In the genomic region with DNA sequence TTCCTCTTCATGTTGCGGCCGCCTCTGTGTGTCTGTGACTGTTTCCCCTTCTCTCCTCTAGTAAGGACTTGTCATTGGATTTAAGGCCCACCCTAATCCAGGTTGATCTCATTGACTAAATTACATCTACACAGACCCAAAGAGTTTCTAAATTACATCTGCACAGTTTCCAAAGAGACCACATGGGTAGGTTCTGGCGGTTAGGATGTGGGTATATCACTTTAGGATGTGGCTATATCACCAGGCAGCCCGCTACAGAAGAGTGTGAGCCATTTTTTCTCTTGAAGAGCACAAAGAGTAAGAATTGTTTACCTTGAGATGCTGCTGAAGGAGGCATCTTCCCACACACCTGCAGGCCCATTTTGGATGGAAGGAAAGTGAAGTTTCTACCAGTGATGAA, we compare ENCODE assay signal across 14 cellular contexts. TPM values are rescaled to one million over a fixed set of nuclear protein-coding genes. Genes with fewer than 3 reads are reported as not detected.
DNase-seq lines count a peak whose midpoint lies in the region; ATAC-seq and TF ChIP-seq lines count a peak whose summit lies in the region.
"Not testable (repeated sequence)": the region's sequence is repeated elsewhere in the genome, so short reads cannot be mapped to it uniquely, and the experiment has no call there.
"Had no signal": no experiment of that assay in that cellular context is flagged by ENCODE, and none has a peak within 500 bp of the region (broad histone marks: within the 10 kb centered on the region; RNA-seq: fewer than 3 reads in every experiment).

No MANE protein-coding gene starts in this region.

- peak in 3 of 5 donors; percentile 14 to 42 (median 35) for DNase-seq in CD4-positive, alpha-beta memory T cell
- DNase-seq in T-helper 17 cell; activated CD4-positive, alpha-beta memory T cell treated with anti-CD3 and anti-CD28 coated beads, Interleukin-2, amount 10 ng/mL, durations not matched to agents 7 days and 5 days; glutamatergic neuron: not testable (repeated sequence)
- DNase-seq in activated T-helper 1 cell treated with anti-CD3 and anti-CD28 coated beads, Interleukin-12 subunit alpha, Interleukin-12 subunit beta, Interleukin-2, Interleukin-4 antibody, amounts not matched to agents 30 ng/mL and 10 ng/mL and 1 ng/mL, durations not matched to agents 14 hours and 24 hours and 36 hours (ENCODE audit: low spot score), result peak; percentile 52
- peak; percentile 4 for DNase-seq in sigmoid colon

- peaks cover 3 to 50% (median 21%) of the 10 kb centered on the region in 4 donors for H3K4me1 Mint-ChIP-seq in CD4-positive, alpha-beta memory T cell
- H3K4me1 Mint-ChIP-seq in T-helper 17 cell (peaks cover 24% of the 10 kb centered on the region), glutamatergic neuron (ENCODE audit: low read depth, unreplicated experiment) (peaks cover 45% of the 10 kb centered on the region)
- peaks cover 45% of the 10 kb centered on the region for H3K4me1 Mint-ChIP-seq in activated CD4-positive, alpha-beta memory T cell treated with anti-CD3 and anti-CD28 coated beads, Interleukin-2, amount 10 ng/mL, durations not matched to agents 7 days and 5 days
- H3K4me1 Mint-ChIP-seq in activated T-helper 1 cell treated with anti-CD3 and anti-CD28 coated beads, Interleukin-12 subunit alpha, Interleukin-12 subunit beta, Interleukin-2, Interleukin-4 antibody, amounts not matched to agents 30 ng/mL and 10 ng/mL and 1 ng/mL, durations not matched to agents 14 hours and 24 hours and 36 hours (ENCODE audit: low read depth), result peaks cover 72% of the 10 kb centered on the region
- peaks cover 66% of the 10 kb centered on the region for H3K4me1 Mint-ChIP-seq in activated naive CD8-positive, alpha-beta T cell (ENCODE audit: low read depth)
- peaks cover 91% of the 10 kb centered on the region for H3K4me1 Mint-ChIP-seq in stimulated activated naive CD8-positive, alpha-beta T cell treated with anti-CD3 and anti-CD28 coated beads, Interleukin-15, Interleukin-2, amounts not matched to agents 100 ng/mL and 50 ng/mL, for 24 hours (ENCODE audit: low read depth)

- not testable (repeated sequence) for H3K27me3 ChIP-seq in CD4-positive, alpha-beta memory T cell (ENCODE audit: insufficient read depth, low read length); sigmoid colon

- TF ChIP-seq POLR2A in sigmoid colon (IDR thresholded peaks at IDR 0.05), result not testable (repeated sequence)

- WGBS in sigmoid colon, 2 donors, result 77 to 84% methylated on average over 4 of the region's 4 CpGs

- CTCF ChIA-PET in CD4-positive, alpha-beta memory T cell (lab: Charles Lee; ENCODE audit: partially characterized antibody); activated CD4-positive, alpha-beta memory T cell treated with anti-CD3 and anti-CD28 coated beads, Interleukin-2, amount 10 ng/mL, durations not matched to agents 7 days and 5 days (lab: Charles Lee): not testable (repeated sequence)

- H3K36me3 ChIP-seq in CD4-positive, alpha-beta memory T cell (ENCODE audit: insufficient read depth, low read length), result peaks cover 12% of the 10 kb centered on the region
- H3K36me3 ChIP-seq in sigmoid colon, result peaks cover 0 to 34% (median 0%) of the 10 kb centered on the region in 4 donors

- intact Hi-C loops in CD4-positive, alpha-beta memory T cell (cut with micrococcal nuclease), result not testable (repeated sequence)
- intact Hi-C loops in activated T-helper 1 cell treated with anti-CD3 and anti-CD28 coated beads, Interleukin-12 subunit alpha, Interleukin-12 subunit beta, Interleukin-2, Interleukin-4 antibody, amounts not matched to agents 30 ng/mL and 10 ng/mL and 1 ng/mL, durations not matched to agents 14 hours and 24 hours and 36 hours (cut with micrococcal nuclease), result loop anchor here (1.0 kb wide), 2 partner anchors 18 to 25 kb away; no protein-coding TSS in a partner anchor
- intact Hi-C loops in sigmoid colon (cut with DNase I), result loop anchor here (10.0 kb wide), 1 partner anchor 453 kb away; no protein-coding TSS in a partner anchor

- not testable (repeated sequence) for H3K27ac ChIP-seq in CD4-positive, alpha-beta memory T cell (ENCODE audit: low read depth, low read length); sigmoid colon

- H3K36me3 Mint-ChIP-seq in CD4-positive, alpha-beta memory T cell, result peaks cover 38 to 75% of the 10 kb centered on the region in 2 donors
- not testable (repeated sequence) for H3K36me3 Mint-ChIP-seq in T-helper 17 cell (ENCODE audit: low read depth); glutamatergic neuron (ENCODE audit: unreplicated experiment)
- peaks cover 59% of the 10 kb centered on the region for H3K36me3 Mint-ChIP-seq in activated CD4-positive, alpha-beta memory T cell treated with anti-CD3 and anti-CD28 coated beads, Interleukin-2, amount 10 ng/mL, durations not matched to agents 7 days and 5 days (ENCODE audit: low read depth)
- peaks cover 55% of the 10 kb centered on the region for H3K36me3 Mint-ChIP-seq in activated T-helper 1 cell treated with anti-CD3 and anti-CD28 coated beads, Interleukin-12 subunit alpha, Interleukin-12 subunit beta, Interleukin-2, Interleukin-4 antibody, amounts not matched to agents 30 ng/mL and 10 ng/mL and 1 ng/mL, durations not matched to agents 14 hours and 24 hours and 36 hours (ENCODE audit: low read depth)
- peaks cover 10% of the 10 kb centered on the region for H3K36me3 Mint-ChIP-seq in activated naive CD8-positive, alpha-beta T cell
- H3K36me3 Mint-ChIP-seq in stimulated activated naive CD8-positive, alpha-beta T cell treated with anti-CD3 and anti-CD28 coated beads, Interleukin-15, Interleukin-2, amounts not matched to agents 100 ng/mL and 50 ng/mL, for 24 hours (ENCODE audit: low read depth), result peaks cover 67% of the 10 kb centered on the region

- not testable (repeated sequence) for TF ChIP-seq CTCF in glutamatergic neuron (IDR thresholded peaks at IDR 0.05; ENCODE audit: partially characterized antibody, unreplicated experiment); sigmoid colon (IDR thresholded peaks at IDR 0.05)

- peak; percentile 41 for ATAC-seq in T-helper 17 cell

- H3K9me3 Mint-ChIP-seq in CD4-positive, alpha-beta memory T cell; activated CD4-positive, alpha-beta memory T cell treated with anti-CD3 and anti-CD28 coated beads, Interleukin-2, amount 10 ng/mL, durations not matched to agents 7 days and 5 days; activated T-helper 1 cell treated with anti-CD3 and anti-CD28 coated beads, Interleukin-12 subunit alpha, Interleukin-12 subunit beta, Interleukin-2, Interleukin-4 antibody, amounts not matched to agents 30 ng/mL and 10 ng/mL and 1 ng/mL, durations not matched to agents 14 hours and 24 hours and 36 hours; activated naive CD8-positive, alpha-beta T cell (ENCODE audit: low read depth); glutamatergic neuron (ENCODE audit: unreplicated experiment); stimulated activated naive CD8-positive, alpha-beta T cell treated with anti-CD3 and anti-CD28 coated beads, Interleukin-15, Interleukin-2, amounts not matched to agents 100 ng/mL and 50 ng/mL, for 24 hours: not testable (repeated sequence)

- not testable (repeated sequence) for H3K4me3 ChIP-seq in CD4-positive, alpha-beta memory T cell (ENCODE audit: low read length in 2 of 2); sigmoid colon

- not testable (repeated sequence) for H3K9me3 ChIP-seq in CD4-positive, alpha-beta memory T cell (ENCODE audit: control insufficient read depth in 1 of 2, low read length in 2 of 2); T-helper 17 cell (ENCODE audit: control insufficient read depth, low read length, poor library complexity, severe bottlenecking); sigmoid colon

- not testable (repeated sequence) for H3K27me3 Mint-ChIP-seq in CD4-positive, alpha-beta memory T cell; T-helper 17 cell; activated CD4-positive, alpha-beta memory T cell treated with anti-CD3 and anti-CD28 coated beads, Interleukin-2, amount 10 ng/mL, durations not matched to agents 7 days and 5 days; activated T-helper 1 cell treated with anti-CD3 and anti-CD28 coated beads, Interleukin-12 subunit alpha, Interleukin-12 subunit beta, Interleukin-2, Interleukin-4 antibody, amounts not matched to agents 30 ng/mL and 10 ng/mL and 1 ng/mL, durations not matched to agents 14 hours and 24 hours and 36 hours (ENCODE audit: insufficient read depth); activated naive CD8-positive, alpha-beta T cell; glutamatergic neuron (ENCODE audit: unreplicated experiment); stimulated activated naive CD8-positive, alpha-beta T cell treated with anti-CD3 and anti-CD28 coated beads, Interleukin-15, Interleukin-2, amounts not matched to agents 100 ng/mL and 50 ng/mL, for 24 hours

- POLR2A ChIA-PET in CD4-positive, alpha-beta memory T cell (lab: Charles Lee; ENCODE audit: partially characterized antibody); activated CD4-positive, alpha-beta memory T cell treated with anti-CD3 and anti-CD28 coated beads, Interleukin-2, amount 10 ng/mL, durations not matched to agents 7 days and 5 days (lab: Charles Lee): not testable (repeated sequence)

- peak overlapping the region in 2 of 8 donors; percentile 35 to 56 for H3K4me3 Mint-ChIP-seq in CD4-positive, alpha-beta memory T cell
- not testable (repeated sequence) for H3K4me3 Mint-ChIP-seq in T-helper 17 cell; activated CD4-positive, alpha-beta memory T cell treated with anti-CD3 and anti-CD28 coated beads, Interleukin-2, amount 10 ng/mL, durations not matched to agents 7 days and 5 days; glutamatergic neuron (ENCODE audit: unreplicated experiment)
- peak overlapping the region; percentile 38 for H3K4me3 Mint-ChIP-seq in activated T-helper 1 cell treated with anti-CD3 and anti-CD28 coated beads, Interleukin-12 subunit alpha, Interleukin-12 subunit beta, Interleukin-2, Interleukin-4 antibody, amounts not matched to agents 30 ng/mL and 10 ng/mL and 1 ng/mL, durations not matched to agents 14 hours and 24 hours and 36 hours
- H3K4me3 Mint-ChIP-seq in activated naive CD8-positive, alpha-beta T cell, result peak overlapping the region; percentile 46
- H3K4me3 Mint-ChIP-seq in stimulated activated naive CD8-positive, alpha-beta T cell treated with anti-CD3 and anti-CD28 coated beads, Interleukin-15, Interleukin-2, amounts not matched to agents 100 ng/mL and 50 ng/mL, for 24 hours, result peak overlapping the region; percentile 42

- peak overlapping the region in 4 of 7 donors; percentile 52 to 83 (median 70) for H3K27ac Mint-ChIP-seq in CD4-positive, alpha-beta memory T cell
- H3K27ac Mint-ChIP-seq in T-helper 17 cell (peak overlapping the region; percentile 21), glutamatergic neuron (ENCODE audit: unreplicated experiment) (peak overlapping the region; percentile 33)
- peak overlapping the region; percentile 55 for H3K27ac Mint-ChIP-seq in activated CD4-positive, alpha-beta memory T cell treated with anti-CD3 and anti-CD28 coated beads, Interleukin-2, amount 10 ng/mL, durations not matched to agents 7 days and 5 days
- H3K27ac Mint-ChIP-seq in activated T-helper 1 cell treated with anti-CD3 and anti-CD28 coated beads, Interleukin-12 subunit alpha, Interleukin-12 subunit beta, Interleukin-2, Interleukin-4 antibody, amounts not matched to agents 30 ng/mL and 10 ng/mL and 1 ng/mL, durations not matched to agents 14 hours and 24 hours and 36 hours, result peak overlapping the region; percentile 64
- peak overlapping the region; percentile 84 for H3K27ac Mint-ChIP-seq in activated naive CD8-positive, alpha-beta T cell
- H3K27ac Mint-ChIP-seq in stimulated activated naive CD8-positive, alpha-beta T cell treated with anti-CD3 and anti-CD28 coated beads, Interleukin-15, Interleukin-2, amounts not matched to agents 100 ng/mL and 50 ng/mL, for 24 hours, result peak overlapping the region; percentile 77

- not testable (repeated sequence) for TF ChIP-seq EP300 in sigmoid colon (IDR thresholded peaks at IDR 0.05)

- H3K4me1 ChIP-seq in CD4-positive, alpha-beta memory T cell (ENCODE audit: insufficient read depth, low read length); sigmoid colon: not testable (repeated sequence)

RNA-seq across cellular contexts. Expression of a gene that starts 30.1 kb away (rescaled TPM):
- total RNA-seq in CD4-positive, alpha-beta memory T cell, result 10 to 100 TPM; 61.8 to 72.7 TPM
- polyA plus RNA-seq in CD4-positive, alpha-beta memory T cell, result 10 to 100 TPM; 10.7 to 26.4 TPM
- total RNA-seq in T-helper 17 cell (10 to 100 TPM; 46.9 to 47.9 TPM), glutamatergic neuron (ENCODE audit: unreplicated experiment) (25.5 TPM), sigmoid colon (10 to 100 TPM; 17.4 to 31.0 (median 23.0) TPM)
- 10 to 100 TPM; 33.6 to 38.9 TPM for total RNA-seq in activated CD4-positive, alpha-beta memory T cell treated with anti-CD3 and anti-CD28 coated beads, Interleukin-2, amount 10 ng/mL, durations not matched to agents 7 days and 5 days
- total RNA-seq in activated T-helper 1 cell treated with anti-CD3 and anti-CD28 coated beads, Interleukin-12 subunit alpha, Interleukin-12 subunit beta, Interleukin-2, Interleukin-4 antibody, amounts not matched to agents 30 ng/mL and 10 ng/mL and 1 ng/mL, durations not matched to agents 14 hours and 24 hours and 36 hours, result 35.4 and 35.5 TPM in 2 replicates
- 10 to 100 TPM in 1 of 3 donors, 1 to 10 TPM in 2; 8.4 to 15.9 (median 8.8) TPM for polyA plus RNA-seq in sigmoid colon

RNA-seq across cellular contexts. Expression of a gene that starts 45.0 kb away (rescaled TPM):
- not detected for total RNA-seq in CD4-positive, alpha-beta memory T cell
- not detected for polyA plus RNA-seq in CD4-positive, alpha-beta memory T cell
- total RNA-seq in T-helper 17 cell (not detected), glutamatergic neuron (ENCODE audit: unreplicated experiment) (not detected), sigmoid colon (not detected)
- total RNA-seq in activated CD4-positive, alpha-beta memory T cell treated with anti-CD3 and anti-CD28 coated beads, Interleukin-2, amount 10 ng/mL, durations not matched to agents 7 days and 5 days, result not detected
- 0.13 TPM in 1 of 2 replicates, not detected in the other for total RNA-seq in activated T-helper 1 cell treated with anti-CD3 and anti-CD28 coated beads, Interleukin-12 subunit alpha, Interleukin-12 subunit beta, Interleukin-2, Interleukin-4 antibody, amounts not matched to agents 30 ng/mL and 10 ng/mL and 1 ng/mL, durations not matched to agents 14 hours and 24 hours and 36 hours
- not detected for polyA plus RNA-seq in sigmoid colon
- total RNA-seq: A172, H1, HT-29, OCI-LY7, Peyer's patch had no signal
- polyA plus RNA-seq: AG04450, H1 had no signal

Comparison
In these comparisons a context has a peak if more than half of its experiments do, and no peak if none do; other contexts are left out.
1. H3K27ac Mint-ChIP-seq: peak in every context shown above with its lines; median percentile 84 in activated naive CD8-positive, alpha-beta T cell; 77 in stimulated activated naive CD8-positive, alpha-beta T cell treated with anti-CD3 and anti-CD28 coated beads, Interleukin-15, Interleukin-2, amounts not matched to agents 100 ng/mL and 50 ng/mL, for 24 hours; 70 in CD4-positive, alpha-beta memory T cell; 64 in activated T-helper 1 cell treated with anti-CD3 and anti-CD28 coated beads, Interleukin-12 subunit alpha, Interleukin-12 subunit beta, Interleukin-2, Interleukin-4 antibody, amounts not matched to agents 30 ng/mL and 10 ng/mL and 1 ng/mL, durations not matched to agents 14 hours and 24 hours and 36 hours; 55 in activated CD4-positive, alpha-beta memory T cell treated with anti-CD3 and anti-CD28 coated beads, Interleukin-2, amount 10 ng/mL, durations not matched to agents 7 days and 5 days; 33 in glutamatergic neuron; 21 in T-helper 17 cell.